Comparison of ENCODE assay signal across 8 cellular contexts in the genomic region with DNA sequence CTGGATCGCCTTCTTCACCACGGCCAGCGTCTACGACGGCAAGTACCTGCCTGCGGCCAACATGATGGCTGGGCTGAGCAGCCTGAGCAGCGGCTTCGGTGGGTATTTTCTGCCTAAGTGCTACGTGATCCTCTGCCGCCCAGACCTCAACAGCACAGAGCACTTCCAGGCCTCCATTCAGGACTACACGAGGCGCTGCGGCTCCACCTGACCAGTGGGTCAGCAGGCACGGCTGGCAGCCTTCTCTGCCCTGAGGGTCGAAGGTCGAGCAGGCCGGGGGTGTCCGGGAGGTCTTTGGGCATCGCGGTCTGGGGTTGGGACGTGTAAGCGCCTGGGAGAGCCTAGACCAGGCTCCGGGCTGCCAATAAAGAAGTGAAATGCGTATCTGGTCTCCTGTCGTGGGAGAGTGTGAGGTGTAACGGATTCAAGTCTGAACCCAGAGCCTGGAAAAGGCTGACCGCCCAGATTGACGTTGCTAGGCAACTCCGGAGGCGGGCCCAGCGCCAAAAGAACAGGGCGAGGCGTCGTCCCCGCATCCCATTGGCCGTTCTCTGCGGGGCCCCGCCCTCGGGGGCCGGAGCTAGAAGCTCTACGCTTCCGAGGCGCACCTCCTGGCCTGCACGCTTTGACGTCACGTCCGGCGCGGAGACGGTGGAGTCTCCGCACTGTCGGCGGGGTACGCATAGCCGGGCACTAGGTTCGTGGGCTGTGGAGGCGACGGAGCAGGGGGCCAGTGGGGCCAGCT. TPM values are rescaled to one million over a fixed set of nuclear protein-coding genes. Genes with fewer than 3 reads are reported as not detected.
A peak's percentile ranks its signal among the peaks of the same experiment; 100 is the strongest.
DNase-seq lines count a peak whose midpoint lies in the region; ATAC-seq and TF ChIP-seq lines count a peak whose summit lies in the region.

ZBTB48 (plus strand) TSS at position 621 of the 745 bp plus-strand sequence. CDS start 616 bp downstream, outside the sequence.

- no peaks in the 10 kb centered on the region for H3K9me3 ChIP-seq in prostate gland

- TF ChIP-seq POLR2A in prostate gland (IDR thresholded peaks at IDR 0.05): peak; percentile 95

- H3K27ac ChIP-seq in angular gyrus (ENCODE audit: low read depth, low read length) (peak within 1 kb of the TSS; percentile 94), prostate gland (peak within 1 kb of the TSS; percentile 90 to 94), urinary bladder (ENCODE audit: low read depth) (peak within 1 kb of the TSS; percentile 91)

- DNase-seq in NCI-H187 (lab: John Stamatoyannopoulos, UW): peak; percentile 90 to 96
- DNase-seq in T-helper 2 cell: peak; percentile 93 to 97 (median 96)
- DNase-seq in left ventricle myocardium superior: peak; percentile 100
- peak; percentile 99 for DNase-seq in prostate gland (ENCODE audit: low spot score)

- no peaks in the 10 kb centered on the region for H3K27me3 ChIP-seq in prostate gland (replicated peaks; ENCODE audit: insufficient read depth)

- H3K4me3 ChIP-seq in prostate gland: peak within 1 kb of the TSS; percentile 87 to 90
- H3K4me3 ChIP-seq in urinary bladder (ENCODE audit: low read depth, low read length): peak within 1 kb of the TSS; percentile 72

- H3K4me1 ChIP-seq in prostate gland (replicated peaks) (peaks cover 16% of the 10 kb centered on the region), urinary bladder (ENCODE audit: insufficient read depth) (peaks cover 2% of the 10 kb centered on the region)

- peak in 1 of 4 experiments; percentile 16 for TF ChIP-seq CTCF in prostate gland (IDR thresholded peaks at IDR 0.05)

- WGBS in prostate gland: 7% methylated on average over 43 of the region's 58 CpGs
- 11% methylated on average over 58 of the region's 58 CpGs for WGBS in urinary bladder

- intact Hi-C loops in left ventricle myocardium superior (cut with micrococcal nuclease): no loop called here
- intact Hi-C loops in prostate gland (cut with DNase I): loop anchor here (2.0 kb wide), 1 partner anchor 25 kb away; the partner anchor contains the start of genes NOL9 and TAS1R1

- ATAC-seq in GM18498 (IDR thresholded peaks at IDR 0.05; ENCODE audit: unreplicated experiment): peak; percentile 93
- ATAC-seq in HG02938 (IDR thresholded peaks at IDR 0.05; ENCODE audit: unreplicated experiment): peak; percentile 82
- ATAC-seq in left ventricle myocardium superior: peak; percentile 97

- H3K36me3 ChIP-seq in prostate gland: no peaks in the 10 kb centered on the region
- no peaks in the 10 kb centered on the region for H3K36me3 ChIP-seq in urinary bladder (ENCODE audit: insufficient read depth)

RNA-seq across cellular contexts. Expression of gene ZBTB48, which starts in this region (rescaled TPM):
- total RNA-seq in left ventricle myocardium superior: 13.3 TPM
- 10 to 100 TPM; 41.3 to 51.0 TPM for total RNA-seq in prostate gland
- 19.6 TPM for total RNA-seq in urinary bladder
- 32.2 TPM for polyA plus RNA-seq in urinary bladder

Comparison
In these comparisons a context has a peak if more than half of its experiments do, and no peak if none do; other contexts are left out.
1. Peak in every context shown above with its lines: DNase-seq, ATAC-seq, H3K4me3 ChIP-seq and H3K27ac ChIP-seq.